In genomic region chr4:29867412-29867811, GRCh38 we compare ENCODE assay signal across 38 cellular contexts.
"Had no signal": no experiment of that assay in that cellular context is flagged by ENCODE, and none has a peak within 500 bp of the region (broad histone marks: within the 10 kb centered on the region; RNA-seq: fewer than 3 reads in every experiment).

No MANE protein-coding gene starts in this region.

- H3K4me3 ChIP-seq: cardiac muscle cell, Peyer's patch, SJSA1 had no signal

- H3K36me3 ChIP-seq: cardiac muscle cell, Peyer's patch, SJSA1, WERI-Rb-1 had no signal

- H3K27ac Mint-ChIP-seq: activated CD4-positive, alpha-beta memory T cell treated with anti-CD3 and anti-CD28 coated beads, Interleukin-2, amount 10 ng/mL, durations not matched to agents 7 days and 5 days; activated CD8-positive, alpha-beta memory T cell treated with anti-CD3 and anti-CD28 coated beads, Interleukin-2, amount 10 ng/mL, durations not matched to agents 7 days and 5 days; activated naive CD4-positive, alpha-beta T cell treated with anti-CD3 and anti-CD28 coated beads, Interleukin-2, amount 10 ng/mL, durations not matched to agents 7 days and 5 days; activated naive CD8-positive, alpha-beta T cell; activated naive CD8-positive, alpha-beta T cell treated with anti-CD3 and anti-CD28 coated beads, Interleukin-2, amount 50 U/mL, for 24 hours had no signal

- DNase-seq: activated CD4-positive, alpha-beta memory T cell treated with anti-CD3 and anti-CD28 coated beads, Interleukin-2, amount 10 ng/mL, durations not matched to agents 7 days and 5 days; activated CD4-positive, alpha-beta T cell treated with anti-CD3 and anti-CD28 coated beads for 1 hour; activated CD4-positive, alpha-beta T cell treated with anti-CD3 and anti-CD28 coated beads for 48 hours; activated CD4-positive, CD25-positive, alpha-beta regulatory T cell; activated CD8-positive, alpha-beta memory T cell treated with anti-CD3 and anti-CD28 coated beads for 24 hours; activated CD8-positive, alpha-beta memory T cell treated with anti-CD3 and anti-CD28 coated beads, Interleukin-2, amount 10 ng/mL, durations not matched to agents 7 days and 5 days; activated CD8-positive, alpha-beta memory T cell treated with anti-CD3 and anti-CD28 coated beads, Interleukin-2, amount 50 U/mL, for 48 hours; activated effector memory CD4-positive, alpha-beta T cell treated with Interleukin-2 at 50 U/mL for 16 hours; activated naive CD4-positive, alpha-beta T cell treated with anti-CD3 and anti-CD28 coated beads, Interleukin-2, amount 10 ng/mL, durations not matched to agents 7 days and 5 days; activated naive CD8-positive, alpha-beta T cell treated with anti-CD3 and anti-CD28 coated beads, Interleukin-2, amount 50 U/mL, for 24 hours; activated T-cell treated with anti-CD3 and anti-CD28 coated beads, Interleukin-2, amount 50 U/mL, for 48 hours; anterior cingulate cortex; MM.1S; MV-4-11; NCI-H1092 treated with DMSO at 0.1 percent for 48 hours; NCI-H1417 treated with DMSO at 0.1 percent for 48 hours; NCI-H187 treated with DMSO at 0.1 percent for 48 hours; NCI-H2081; NCI-H2171 treated with DMSO at 0.1 percent for 48 hours; NCI-H226; NCI-H524 treated with DMSO at 0.1 percent for 48 hours; NCI-H748 treated with DMSO at 0.1 percent for 48 hours; NK-92 treated with Interleukin-12 subunit alpha and Interleukin-12 subunit beta, amount 100 ng/mL, for 24 hours; PC-3; Peyer's patch; RPMI8226; SHP77 treated with DMSO at 0.1 percent for 48 hours; SK-N-SH; SW 1271; T-helper 1 cell; T-helper 2 cell; T-helper 9 cell; WERI-Rb-1 had no signal

- H3K4me3 Mint-ChIP-seq: activated CD4-positive, alpha-beta memory T cell treated with anti-CD3 and anti-CD28 coated beads, Interleukin-2, amount 10 ng/mL, durations not matched to agents 7 days and 5 days; activated CD8-positive, alpha-beta memory T cell treated with anti-CD3 and anti-CD28 coated beads, Interleukin-2, amount 10 ng/mL, durations not matched to agents 7 days and 5 days; activated naive CD4-positive, alpha-beta T cell treated with anti-CD3 and anti-CD28 coated beads, Interleukin-2, amount 10 ng/mL, durations not matched to agents 7 days and 5 days; activated naive CD8-positive, alpha-beta T cell; activated naive CD8-positive, alpha-beta T cell treated with anti-CD3 and anti-CD28 coated beads, Interleukin-2, amount 50 U/mL, for 24 hours; central memory CD8-positive, alpha-beta T cell had no signal

- ATAC-seq: activated CD8-positive, alpha-beta memory T cell treated with anti-CD3 and anti-CD28 coated beads, Interleukin-2, amount 10 ng/mL, durations not matched to agents 7 days and 5 days; activated naive CD8-positive, alpha-beta T cell treated with anti-CD3 and anti-CD28 coated beads, Interleukin-2, amount 50 U/mL, for 24 hours; PC-3 had no signal

- H3K4me1 Mint-ChIP-seq: activated CD4-positive, alpha-beta memory T cell treated with anti-CD3 and anti-CD28 coated beads, Interleukin-2, amount 10 ng/mL, durations not matched to agents 7 days and 5 days; activated CD8-positive, alpha-beta memory T cell treated with anti-CD3 and anti-CD28 coated beads, Interleukin-2, amount 10 ng/mL, durations not matched to agents 7 days and 5 days; activated naive CD4-positive, alpha-beta T cell treated with anti-CD3 and anti-CD28 coated beads, Interleukin-2, amount 10 ng/mL, durations not matched to agents 7 days and 5 days; activated naive CD8-positive, alpha-beta T cell treated with anti-CD3 and anti-CD28 coated beads, Interleukin-2, amount 50 U/mL, for 24 hours; central memory CD8-positive, alpha-beta T cell had no signal

- H3K27me3 Mint-ChIP-seq: activated CD4-positive, alpha-beta memory T cell treated with anti-CD3 and anti-CD28 coated beads, Interleukin-2, amount 10 ng/mL, durations not matched to agents 7 days and 5 days; activated CD8-positive, alpha-beta memory T cell treated with anti-CD3 and anti-CD28 coated beads, Interleukin-2, amount 10 ng/mL, durations not matched to agents 7 days and 5 days; activated naive CD4-positive, alpha-beta T cell treated with anti-CD3 and anti-CD28 coated beads, Interleukin-2, amount 10 ng/mL, durations not matched to agents 7 days and 5 days; activated naive CD8-positive, alpha-beta T cell; activated naive CD8-positive, alpha-beta T cell treated with anti-CD3 and anti-CD28 coated beads, Interleukin-2, amount 50 U/mL, for 24 hours; central memory CD8-positive, alpha-beta T cell had no signal

- H3K9me3 ChIP-seq: SJSA1 had no signal

- H3K27ac ChIP-seq: cardiac muscle cell, KMS-11, Peyer's patch, SJSA1, WERI-Rb-1 had no signal

- H3K36me3 Mint-ChIP-seq: activated CD8-positive, alpha-beta memory T cell treated with anti-CD3 and anti-CD28 coated beads, Interleukin-2, amount 10 ng/mL, durations not matched to agents 7 days and 5 days; activated naive CD4-positive, alpha-beta T cell treated with anti-CD3 and anti-CD28 coated beads, Interleukin-2, amount 10 ng/mL, durations not matched to agents 7 days and 5 days; activated naive CD8-positive, alpha-beta T cell had no signal

- H3K27me3 ChIP-seq: cardiac muscle cell, Peyer's patch, SJSA1 had no signal

- H3K4me1 ChIP-seq: Peyer's patch, SJSA1 had no signal
